8 cellular contexts compared by ENCODE assay signal in the genomic region with DNA sequence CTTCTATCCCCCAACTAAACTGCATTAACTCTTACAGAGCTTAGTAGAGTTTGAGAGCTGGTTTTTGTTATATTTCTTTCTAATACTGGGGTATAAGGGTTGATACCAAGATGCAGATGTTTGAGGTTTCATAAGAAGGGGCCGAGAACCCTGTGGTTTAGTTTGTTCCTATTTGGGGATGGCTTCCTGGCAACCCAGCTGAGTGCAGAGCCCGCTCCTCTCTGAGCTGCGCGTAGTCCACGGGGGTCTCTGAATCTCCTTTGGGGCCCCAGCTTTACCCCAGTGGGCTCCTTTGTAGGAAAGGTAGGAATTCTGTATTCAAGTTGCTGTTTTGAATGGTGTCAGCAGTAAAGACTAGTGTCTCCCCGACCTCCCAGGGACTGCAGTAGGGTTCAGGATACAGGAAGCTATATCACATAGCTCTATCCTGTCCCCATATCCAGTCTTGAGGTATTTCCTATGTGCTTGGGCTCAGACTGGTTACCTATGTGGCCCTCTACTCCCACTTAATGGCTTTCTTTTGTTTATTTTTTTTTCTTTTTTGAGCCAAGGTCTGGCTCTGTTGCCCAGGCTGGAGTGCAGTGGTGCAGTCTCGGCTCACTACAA. TPM values are rescaled to one million over a fixed set of nuclear protein-coding genes. Genes with fewer than 3 reads are reported as not detected.
DNase-seq lines count a peak whose midpoint lies in the region; ATAC-seq and TF ChIP-seq lines count a peak whose summit lies in the region.

No MANE protein-coding gene starts in this region.

- H3K9me3 ChIP-seq in Caco-2 = 0 out of 2 replicates have a peak, but pooled peaks cover 6% of the 10 kb centered on the region

- H3K27me3 Mint-ChIP-seq in Caco-2 (ENCODE audit: insufficient read depth, unreplicated experiment) = no peaks in the 10 kb centered on the region
- no peaks in the 10 kb centered on the region for H3K27me3 Mint-ChIP-seq in effector memory CD8-positive, alpha-beta T cell
- H3K27me3 Mint-ChIP-seq in activated T-cell treated with anti-CD3 and anti-CD28 coated beads, Interleukin-2, amount 50 U/mL, for 4 hours (ENCODE audit: low read depth) = no peaks in the 10 kb centered on the region
- no peaks in the 10 kb centered on the region for H3K27me3 Mint-ChIP-seq in activated T-helper 1 cell treated with anti-CD3 and anti-CD28 coated beads, Interleukin-12 subunit alpha, Interleukin-12 subunit beta, Interleukin-2, Interleukin-4 antibody, amounts not matched to agents 30 ng/mL and 10 ng/mL and 1 ng/mL, durations not matched to agents 14 hours and 24 hours and 36 hours (ENCODE audit: insufficient read depth)

- ATAC-seq in GM19397 (IDR thresholded peaks at IDR 0.05; ENCODE audit: unreplicated experiment) (peak; percentile 67), HG03175 (IDR thresholded peaks at IDR 0.05; ENCODE audit: unreplicated experiment) (peak; percentile 61)
- peak; percentile 31 for ATAC-seq in effector memory CD8-positive, alpha-beta T cell (replicated peaks)
- ATAC-seq in activated T-cell treated with anti-CD3 and anti-CD28 coated beads, Interleukin-2, amount 50 U/mL, for 4 hours = no peak

- POLR2A ChIA-PET in Caco-2 (lab: Charles Lee) = interaction anchor here (0.8 to 1.1 kb wide), 2 partner anchors 10 to 22 kb away, joined by 4 to 11 read pairs; no protein-coding TSS in a partner anchor

- H3K4me3 Mint-ChIP-seq in Caco-2 (ENCODE audit: unreplicated experiment) = peak overlapping the region; percentile 70
- peak overlapping the region; percentile 64 to 66 for H3K4me3 Mint-ChIP-seq in effector memory CD8-positive, alpha-beta T cell
- no peak overlapping the region for H3K4me3 Mint-ChIP-seq in activated T-cell treated with anti-CD3 and anti-CD28 coated beads, Interleukin-2, amount 50 U/mL, for 4 hours
- no peak overlapping the region for H3K4me3 Mint-ChIP-seq in activated T-helper 1 cell treated with anti-CD3 and anti-CD28 coated beads, Interleukin-12 subunit alpha, Interleukin-12 subunit beta, Interleukin-2, Interleukin-4 antibody, amounts not matched to agents 30 ng/mL and 10 ng/mL and 1 ng/mL, durations not matched to agents 14 hours and 24 hours and 36 hours

- peaks cover 20% of the 10 kb centered on the region for H3K9me3 Mint-ChIP-seq in Caco-2 (ENCODE audit: unreplicated experiment)
- H3K9me3 Mint-ChIP-seq in effector memory CD8-positive, alpha-beta T cell = peaks cover 0 to 2% of the 10 kb centered on the region in 2 donors
- peaks cover 8% of the 10 kb centered on the region for H3K9me3 Mint-ChIP-seq in activated T-cell treated with anti-CD3 and anti-CD28 coated beads, Interleukin-2, amount 50 U/mL, for 4 hours
- peaks cover 15% of the 10 kb centered on the region for H3K9me3 Mint-ChIP-seq in activated T-helper 1 cell treated with anti-CD3 and anti-CD28 coated beads, Interleukin-12 subunit alpha, Interleukin-12 subunit beta, Interleukin-2, Interleukin-4 antibody, amounts not matched to agents 30 ng/mL and 10 ng/mL and 1 ng/mL, durations not matched to agents 14 hours and 24 hours and 36 hours

- intact Hi-C loops in Caco-2 (cut with micrococcal nuclease; ENCODE audit: unreplicated experiment) = loop anchor here (1.0 kb wide), 2 partner anchors 10 to 21 kb away; no protein-coding TSS in a partner anchor
- intact Hi-C loops in activated T-helper 1 cell treated with anti-CD3 and anti-CD28 coated beads, Interleukin-12 subunit alpha, Interleukin-12 subunit beta, Interleukin-2, Interleukin-4 antibody, amounts not matched to agents 30 ng/mL and 10 ng/mL and 1 ng/mL, durations not matched to agents 14 hours and 24 hours and 36 hours (cut with micrococcal nuclease) = loop anchor here (2.0 to 10.0 kb wide), 3 partner anchors 25 to 771 kb away; partner anchors contain the start of gene PLXNC1

- no peaks in the 10 kb centered on the region for H3K27me3 ChIP-seq in Caco-2 (replicated peaks; ENCODE audit: control insufficient read depth, insufficient read depth, low read length)

- H3K36me3 ChIP-seq in Caco-2 (ENCODE audit: control insufficient read depth, insufficient read depth, low read length) = peaks cover 3% of the 10 kb centered on the region

- peak overlapping the region; percentile 88 for H3K27ac Mint-ChIP-seq in Caco-2 (ENCODE audit: unreplicated experiment)
- peak overlapping the region; percentile 32 to 79 for H3K27ac Mint-ChIP-seq in effector memory CD8-positive, alpha-beta T cell
- no peak overlapping the region for H3K27ac Mint-ChIP-seq in activated T-helper 1 cell treated with anti-CD3 and anti-CD28 coated beads, Interleukin-12 subunit alpha, Interleukin-12 subunit beta, Interleukin-2, Interleukin-4 antibody, amounts not matched to agents 30 ng/mL and 10 ng/mL and 1 ng/mL, durations not matched to agents 14 hours and 24 hours and 36 hours

- H3K4me3 ChIP-seq in Caco-2 (ENCODE audit: low read depth, low read length) = no peak overlapping the region

- CTCF ChIA-PET in Caco-2 (lab: Charles Lee) = interaction anchor here (1.0 to 2.4 kb wide), 3 partner anchors 10 to 260 kb away, joined by 4 to 26 read pairs (median 5); no protein-coding TSS in a partner anchor

- peaks cover 62% of the 10 kb centered on the region for H3K4me1 ChIP-seq in Caco-2

- DNase-seq in Caco-2 (no peak), SW 1271 (lab: John Stamatoyannopoulos, UW) (no peak), NCI-H1092 treated with DMSO at 0.1 percent for 48 hours (lab: John Stamatoyannopoulos, UW) (no peak)
- no peak for DNase-seq in effector memory CD8-positive, alpha-beta T cell
- no peak for DNase-seq in activated T-cell treated with anti-CD3 and anti-CD28 coated beads, Interleukin-2, amount 50 U/mL, for 4 hours
- DNase-seq in activated T-helper 1 cell treated with anti-CD3 and anti-CD28 coated beads, Interleukin-12 subunit alpha, Interleukin-12 subunit beta, Interleukin-2, Interleukin-4 antibody, amounts not matched to agents 30 ng/mL and 10 ng/mL and 1 ng/mL, durations not matched to agents 14 hours and 24 hours and 36 hours (ENCODE audit: low spot score) = no peak

- H3K4me1 Mint-ChIP-seq in Caco-2 (ENCODE audit: low read depth, unreplicated experiment) = peaks cover 51% of the 10 kb centered on the region
- peaks cover 37 to 41% of the 10 kb centered on the region in 2 donors for H3K4me1 Mint-ChIP-seq in effector memory CD8-positive, alpha-beta T cell (ENCODE audit: low read depth in 2 of 2)
- H3K4me1 Mint-ChIP-seq in activated T-cell treated with anti-CD3 and anti-CD28 coated beads, Interleukin-2, amount 50 U/mL, for 4 hours (ENCODE audit: low read depth) = peaks cover 68% of the 10 kb centered on the region
- peaks cover 58% of the 10 kb centered on the region for H3K4me1 Mint-ChIP-seq in activated T-helper 1 cell treated with anti-CD3 and anti-CD28 coated beads, Interleukin-12 subunit alpha, Interleukin-12 subunit beta, Interleukin-2, Interleukin-4 antibody, amounts not matched to agents 30 ng/mL and 10 ng/mL and 1 ng/mL, durations not matched to agents 14 hours and 24 hours and 36 hours (ENCODE audit: low read depth)

- H3K36me3 Mint-ChIP-seq in Caco-2 (ENCODE audit: insufficient read depth, unreplicated experiment) = peaks cover 42% of the 10 kb centered on the region
- peaks cover 8% of the 10 kb centered on the region for H3K36me3 Mint-ChIP-seq in effector memory CD8-positive, alpha-beta T cell (ENCODE audit: insufficient read depth)
- H3K36me3 Mint-ChIP-seq in activated T-cell treated with anti-CD3 and anti-CD28 coated beads, Interleukin-2, amount 50 U/mL, for 4 hours (ENCODE audit: insufficient read depth) = peaks cover 18% of the 10 kb centered on the region
- peaks cover 49% of the 10 kb centered on the region for H3K36me3 Mint-ChIP-seq in activated T-helper 1 cell treated with anti-CD3 and anti-CD28 coated beads, Interleukin-12 subunit alpha, Interleukin-12 subunit beta, Interleukin-2, Interleukin-4 antibody, amounts not matched to agents 30 ng/mL and 10 ng/mL and 1 ng/mL, durations not matched to agents 14 hours and 24 hours and 36 hours (ENCODE audit: low read depth)

- no TSS peak for BruUV-seq in Caco-2 (replicated peaks; lab: Mats Ljungman, UMichigan)

- no peak for TF ChIP-seq CTCF in Caco-2 (IDR thresholded peaks at IDR 0.05; ENCODE audit: insufficient read depth in 1 of 2, low read depth in 1 of 2, low read length in 1 of 2, severe bottlenecking in 1 of 2, unreplicated experiment in 1 of 2)

RNA-seq across cellular contexts. Expression of gene PLXNC1, which starts 25.4 kb away (rescaled TPM):
- total RNA-seq in Caco-2 (2022) = 41.3 and 47.7 TPM in 2 replicates
- total RNA-seq in activated T-cell treated with anti-CD3 and anti-CD28 coated beads, Interleukin-2, amount 50 U/mL, for 4 hours = 1 to 10 TPM; 3.1 to 6.9 (median 3.2) TPM
- 18.8 and 22.7 TPM in 2 replicates for total RNA-seq in activated T-helper 1 cell treated with anti-CD3 and anti-CD28 coated beads, Interleukin-12 subunit alpha, Interleukin-12 subunit beta, Interleukin-2, Interleukin-4 antibody, amounts not matched to agents 30 ng/mL and 10 ng/mL and 1 ng/mL, durations not matched to agents 14 hours and 24 hours and 36 hours

Comparison
In these comparisons a context has a peak if more than half of its experiments do, and no peak if none do; other contexts are left out.
1. H3K4me3 Mint-ChIP-seq: peak in Caco-2 (single experiment) and effector memory CD8-positive, alpha-beta T cell (2 of 2); none in activated T-cell treated with anti-CD3 and anti-CD28 coated beads, Interleukin-2, amount 50 U/mL, for 4 hours (single experiment) and activated T-helper 1 cell treated with anti-CD3 and anti-CD28 coated beads, Interleukin-12 subunit alpha, Interleukin-12 subunit beta, Interleukin-2, Interleukin-4 antibody, amounts not matched to agents 30 ng/mL and 10 ng/mL and 1 ng/mL, durations not matched to agents 14 hours and 24 hours and 36 hours (single experiment).
2. ATAC-seq: peak in GM19397 (single experiment), HG03175 (single experiment) and effector memory CD8-positive, alpha-beta T cell (single experiment); none in activated T-cell treated with anti-CD3 and anti-CD28 coated beads, Interleukin-2, amount 50 U/mL, for 4 hours (0 of 2).